8 cellular contexts compared by ENCODE assay signal in genomic region chr15:64842099-64842940, GRCh38. TPM values are rescaled to one million over a fixed set of nuclear protein-coding genes. Genes with fewer than 3 reads are reported as not detected.
DNase-seq lines count a peak whose midpoint lies in the region; ATAC-seq and TF ChIP-seq lines count a peak whose summit lies in the region.

No MANE protein-coding gene starts in this region.

- H3K4me1 ChIP-seq in RWPE2 (ENCODE audit: insufficient read depth, poor library complexity, severe bottlenecking) (peaks cover 15% of the 10 kb centered on the region), ectodermal cell (ENCODE audit: control insufficient read depth, insufficient read depth, low read length) (peaks cover 31% of the 10 kb centered on the region), muscle layer of colon (ENCODE audit: insufficient read depth, low read length) (peaks cover 40% of the 10 kb centered on the region)

- no peaks in the 10 kb centered on the region for H3K9me3 Mint-ChIP-seq in T-helper 1 cell treated with Interleukin-12 subunit alpha and Interleukin-12 subunit beta and Interleukin-4 antibody, amounts not matched to agents 30 μg/mL and 1 μg/mL, for 36 hours

- no peak for DNase-seq in T-helper 1 cell
- no peak for DNase-seq in RWPE2 (ENCODE audit: low spot score)
- no peak for DNase-seq in SW 1271 (lab: John Stamatoyannopoulos, UW)
- no peak for DNase-seq in SHP77 treated with DMSO at 0.1 percent for 48 hours (lab: John Stamatoyannopoulos, UW)

- no peak for TF ChIP-seq CTCF in RWPE2 (IDR thresholded peaks at IDR 0.05; ENCODE audit: poor library complexity, severe bottlenecking)

- H3K4me1 Mint-ChIP-seq in T-helper 1 cell treated with Interleukin-12 subunit alpha and Interleukin-12 subunit beta and Interleukin-4 antibody, amounts not matched to agents 30 μg/mL and 1 μg/mL, for 36 hours (ENCODE audit: low read depth), result peaks cover 63% of the 10 kb centered on the region

- H3K9me3 ChIP-seq in RWPE2 (ENCODE audit: severe bottlenecking) (no peaks in the 10 kb centered on the region), ectodermal cell (ENCODE audit: control insufficient read depth, low read length) (no peaks in the 10 kb centered on the region), muscle layer of colon (ENCODE audit: low read length) (no peaks in the 10 kb centered on the region)

- ATAC-seq in RWPE2 (ENCODE audit: low read depth) (no peak), GM19467 (IDR thresholded peaks at IDR 0.05; ENCODE audit: unreplicated experiment) (no peak)

- peaks cover 5% of the 10 kb centered on the region for H3K36me3 Mint-ChIP-seq in T-helper 1 cell treated with Interleukin-12 subunit alpha and Interleukin-12 subunit beta and Interleukin-4 antibody, amounts not matched to agents 30 μg/mL and 1 μg/mL, for 36 hours (ENCODE audit: low read depth)

- H3K9ac ChIP-seq in muscle layer of colon (ENCODE audit: low read length), result peak overlapping the region; percentile 96

- H3K4me3 ChIP-seq in RWPE2 (ENCODE audit: severe bottlenecking), result peak overlapping the region; percentile 86
- peak overlapping the region; percentile 79 for H3K4me3 ChIP-seq in ectodermal cell (ENCODE audit: insufficient read depth, low read depth, low read length)
- peak overlapping the region; percentile 90 to 96 for H3K4me3 ChIP-seq in muscle layer of colon (ENCODE audit: low read depth in 1 of 2, low read length in 2 of 2)

- no peaks in the 10 kb centered on the region for H3K27me3 Mint-ChIP-seq in T-helper 1 cell treated with Interleukin-12 subunit alpha and Interleukin-12 subunit beta and Interleukin-4 antibody, amounts not matched to agents 30 μg/mL and 1 μg/mL, for 36 hours (ENCODE audit: low read depth)

- peak overlapping the region; percentile 85 for H3K27ac Mint-ChIP-seq in T-helper 1 cell treated with Interleukin-12 subunit alpha and Interleukin-12 subunit beta and Interleukin-4 antibody, amounts not matched to agents 30 μg/mL and 1 μg/mL, for 36 hours

- WGBS in ectodermal cell, 2 experiments, result 9 to 12% methylated on average over 26 of the region's 26 CpGs

- H3K27me3 ChIP-seq in RWPE2 (ENCODE audit: insufficient read depth, poor library complexity, severe bottlenecking) (no peaks in the 10 kb centered on the region), ectodermal cell (ENCODE audit: control insufficient read depth, insufficient read depth, low read length, poor library complexity, severe bottlenecking) (no peaks in the 10 kb centered on the region), muscle layer of colon (ENCODE audit: control insufficient read depth in 1 of 2, insufficient read depth in 2 of 2, low read length in 2 of 2) (no peaks in the 10 kb centered on the region)

- H3K27ac ChIP-seq in RWPE2 (ENCODE audit: poor library complexity, severe bottlenecking), result peak overlapping the region; percentile 40
- H3K27ac ChIP-seq in ectodermal cell (ENCODE audit: insufficient read depth, low read depth, low read length, poor library complexity, severe bottlenecking), result peak overlapping the region; percentile 47
- peak overlapping the region; percentile 77 for H3K27ac ChIP-seq in muscle layer of colon (ENCODE audit: low read depth, low read length)

- H3K4me3 Mint-ChIP-seq in T-helper 1 cell treated with Interleukin-12 subunit alpha and Interleukin-12 subunit beta and Interleukin-4 antibody, amounts not matched to agents 30 μg/mL and 1 μg/mL, for 36 hours, result peak overlapping the region; percentile 96

- H3K36me3 ChIP-seq in RWPE2 (ENCODE audit: low read depth), result no peaks in the 10 kb centered on the region
- H3K36me3 ChIP-seq in ectodermal cell (ENCODE audit: control insufficient read depth, insufficient read depth, low read length), result no peaks in the 10 kb centered on the region
- no peaks in the 10 kb centered on the region for H3K36me3 ChIP-seq in muscle layer of colon (ENCODE audit: insufficient read depth, low read length)

RNA-seq across cellular contexts. Expression of gene PLEKHO2, which starts 0.6 kb away (rescaled TPM):
- 14.3 TPM for polyA plus RNA-seq in ectodermal cell (2013, experiment 1 of 4)
- 14.6 TPM for polyA plus RNA-seq in ectodermal cell (2013, experiment 2 of 4)
- 11.2 TPM for polyA plus RNA-seq in ectodermal cell (2013, experiment 3 of 4)
- polyA plus RNA-seq in ectodermal cell (2013, experiment 4 of 4), result 13.1 TPM

RNA-seq across cellular contexts. Expression of gene PIF1, which starts 16.9 kb away (rescaled TPM):
- 43.3 TPM for polyA plus RNA-seq in ectodermal cell (2013, experiment 1 of 4)
- polyA plus RNA-seq in ectodermal cell (2013, experiment 2 of 4), result 27.5 TPM
- polyA plus RNA-seq in ectodermal cell (2013, experiment 3 of 4), result 34.1 TPM
- 31.5 TPM for polyA plus RNA-seq in ectodermal cell (2013, experiment 4 of 4)
